In the genomic region with DNA sequence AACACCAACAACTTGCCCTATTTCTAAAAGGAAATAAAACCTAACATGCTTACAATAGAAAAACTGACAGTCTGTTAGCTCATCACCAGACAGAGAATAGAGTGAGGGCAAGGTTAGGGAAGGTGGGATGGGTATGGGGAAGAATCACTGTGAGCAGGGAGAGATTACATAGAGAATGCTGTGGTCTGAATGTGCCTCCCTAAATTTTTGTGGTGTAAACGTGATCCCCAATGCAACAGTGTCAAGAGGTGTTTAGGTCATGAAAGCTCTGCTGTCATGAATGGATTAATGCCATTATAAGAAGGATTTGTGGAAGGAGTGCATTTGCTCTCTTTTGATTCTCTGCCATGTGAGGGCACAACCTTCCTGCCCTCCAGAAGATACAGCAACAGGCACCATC, we compare ENCODE assay signal across 21 cellular contexts.
DNase-seq lines count a peak whose midpoint lies in the region; ATAC-seq and TF ChIP-seq lines count a peak whose summit lies in the region.
"Had no signal": no experiment of that assay in that cellular context is flagged by ENCODE, and none has a peak within 500 bp of the region (broad histone marks: within the 10 kb centered on the region; RNA-seq: fewer than 3 reads in every experiment).

No MANE protein-coding gene starts in this region.

- dilution Hi-C loops in mammary epithelial cell (cut with HindIII; ENCODE audit: low sequenced_read_pairs) = no loop called here

- peak; percentile 21 for DNase-seq in LHCN-M2 (ENCODE audit: low read depth)
- no peak for DNase-seq in mammary epithelial cell
- DNase-seq in nephron progenitor cell = no peak
- DNase-seq in GM10248 (ENCODE audit: extremely low spot score) = no peak
- DNase-seq in natural killer cell treated with Interleukin-12 subunit alpha and Interleukin-12 subunit beta and Interleukin-15 and Interleukin-18, amount 100 ng/mL, for 72 hours (ENCODE audit: low spot score) = no peak
- no peak for DNase-seq in NCI-H146 treated with DMSO at 0.1 percent for 48 hours (lab: John Stamatoyannopoulos, UW; ENCODE audit: unreplicated experiment)
- DNase-seq in NCI-H1694 treated with DMSO at 0.1 percent for 48 hours (lab: John Stamatoyannopoulos, UW) = no peak
- DNase-seq: activated CD4-positive, alpha-beta T cell treated with anti-CD3 and anti-CD28 coated beads for 36 hours; activated naive CD4-positive, alpha-beta T cell; activated T-cell treated with anti-CD3 and anti-CD28 coated beads, Interleukin-2, amount 50 U/mL, for 48 hours; central memory CD4-positive, alpha-beta T cell; dorsolateral prefrontal cortex; GOT3; KG1; midbrain; MV-4-11; naive thymus-derived CD8-positive, alpha-beta T cell; NCI-H187 treated with DMSO at 0.1 percent for 48 hours; NCI-H526 treated with DMSO at 0.1 percent for 48 hours; substantia nigra had no signal

- H3K27ac Mint-ChIP-seq in nephron progenitor cell = peak overlapping the region; percentile 66
- H3K27ac Mint-ChIP-seq in natural killer cell treated with Interleukin-12 subunit alpha and Interleukin-12 subunit beta and Interleukin-15 and Interleukin-18, amount 100 ng/mL, for 72 hours = no peak overlapping the region
- H3K27ac Mint-ChIP-seq: activated CD4-positive, alpha-beta T cell treated with anti-CD3 and anti-CD28 coated beads for 36 hours; naive thymus-derived CD8-positive, alpha-beta T cell had no signal

- no peak overlapping the region for H3K9ac ChIP-seq in mammary epithelial cell (ENCODE audit: insufficient read depth, low read length)

- no peak overlapping the region for H2AFZ ChIP-seq in ACC112 (ENCODE audit: low read length, unreplicated experiment)
- peak overlapping the region; percentile 34 for H2AFZ ChIP-seq in mammary epithelial cell (ENCODE audit: low read depth, low read length)

- intact Hi-C loops in mammary epithelial cell (cut with micrococcal nuclease) = loop anchor here (5.0 kb wide), 1 partner anchor 43 kb away; no protein-coding TSS in a partner anchor

- 80% methylated on average over 1 of the region's 1 CpG for WGBS in mammary epithelial cell (ENCODE audit: low coverage, missing lambda C conversion rate)

- no peaks in the 10 kb centered on the region for H3K27me3 ChIP-seq in ACC112 (ENCODE audit: insufficient read depth, low read length)
- no peaks in the 10 kb centered on the region for H3K27me3 ChIP-seq in mammary epithelial cell (ENCODE audit: insufficient read depth, low read length)
- H3K27me3 ChIP-seq: dorsolateral prefrontal cortex had no signal

- H3K4me1 Mint-ChIP-seq in nephron progenitor cell = peaks cover 41% of the 10 kb centered on the region
- no peaks in the 10 kb centered on the region for H3K4me1 Mint-ChIP-seq in natural killer cell treated with Interleukin-12 subunit alpha and Interleukin-12 subunit beta and Interleukin-15 and Interleukin-18, amount 100 ng/mL, for 72 hours (ENCODE audit: low read depth in 2 of 2)
- H3K4me1 Mint-ChIP-seq: activated CD4-positive, alpha-beta T cell treated with anti-CD3 and anti-CD28 coated beads for 36 hours; naive thymus-derived CD8-positive, alpha-beta T cell had no signal

- no peaks in the 10 kb centered on the region for H4K20me1 ChIP-seq in mammary epithelial cell (ENCODE audit: insufficient read depth, low read length)

- peaks cover 17% of the 10 kb centered on the region for H3K9me3 Mint-ChIP-seq in nephron progenitor cell
- no peaks in the 10 kb centered on the region for H3K9me3 Mint-ChIP-seq in natural killer cell treated with Interleukin-12 subunit alpha and Interleukin-12 subunit beta and Interleukin-15 and Interleukin-18, amount 100 ng/mL, for 72 hours

- TSS peak; percentile 8 for BruUV-seq in mammary epithelial cell (replicated peaks; lab: Mats Ljungman, UMichigan)

- POLR2A ChIA-PET in GM10248 (lab: Yijun Ruan, JAX) = no interaction called here

- peaks cover 4% of the 10 kb centered on the region for H3K9me3 ChIP-seq in mammary epithelial cell (replicated peaks; ENCODE audit: insufficient read depth, low read length)

- TF ChIP-seq CTCF in mammary epithelial cell (conservative IDR thresholded peaks at IDR 0.05 in 1 of 2, IDR thresholded peaks at IDR 0.05 in 1 of 2; ENCODE audit: extremely low read depth in 1 of 2, insufficient read depth in 1 of 2, low read depth in 1 of 2, low read length in 2 of 2) (no peak), nephron progenitor cell (IDR thresholded peaks at IDR 0.05) (no peak), GM10248 (IDR thresholded peaks at IDR 0.05; ENCODE audit: control extremely low read depth, extremely low read depth, low read depth, missing control alignments) (no peak)

- in situ Hi-C loops in mammary epithelial cell (cut with MboI; ENCODE audit: low sequenced_read_pairs in 2 of 2) = no loop called here

- peak overlapping the region; percentile 25 for H3K27ac ChIP-seq in ACC112 (ENCODE audit: low read depth, low read length)
- peak overlapping the region; percentile 87 for H3K27ac ChIP-seq in mammary epithelial cell (ENCODE audit: insufficient read depth, low read depth, low read length)
- H3K27ac ChIP-seq: dorsolateral prefrontal cortex had no signal

- peaks cover 12% of the 10 kb centered on the region for H3K27me3 Mint-ChIP-seq in nephron progenitor cell (ENCODE audit: low read depth, poor library complexity)
- H3K27me3 Mint-ChIP-seq in natural killer cell treated with Interleukin-12 subunit alpha and Interleukin-12 subunit beta and Interleukin-15 and Interleukin-18, amount 100 ng/mL, for 72 hours = peaks cover 3 to 6% of the 10 kb centered on the region in 2 donors
- H3K27me3 Mint-ChIP-seq: activated CD4-positive, alpha-beta T cell treated with anti-CD3 and anti-CD28 coated beads for 36 hours had no signal

- peaks cover 44% of the 10 kb centered on the region for H3K36me3 Mint-ChIP-seq in nephron progenitor cell (ENCODE audit: low read depth)
- H3K36me3 Mint-ChIP-seq in natural killer cell treated with Interleukin-12 subunit alpha and Interleukin-12 subunit beta and Interleukin-15 and Interleukin-18, amount 100 ng/mL, for 72 hours = no peaks in the 10 kb centered on the region
- H3K36me3 Mint-ChIP-seq: naive thymus-derived CD8-positive, alpha-beta T cell had no signal

- H3K36me3 ChIP-seq in ACC112 (ENCODE audit: insufficient read depth, low read length) (no peaks in the 10 kb centered on the region), mammary epithelial cell (ENCODE audit: insufficient read depth, low read length) (peaks cover 4% of the 10 kb centered on the region)

- CTCF ChIA-PET in mammary epithelial cell (lab: Charles Lee; ENCODE audit: low non-redundant PET) (no interaction called here), GM10248 (lab: Yijun Ruan, JAX) (no interaction called here)

- no peak overlapping the region for H3K4me2 ChIP-seq in mammary epithelial cell (ENCODE audit: insufficient read depth, low read depth, low read length)

- H3K4me3 ChIP-seq in ACC112 (ENCODE audit: low read depth, low read length) = no peak overlapping the region
- H3K4me3 ChIP-seq in mammary epithelial cell (replicated peaks in 1 of 3; ENCODE audit: insufficient read depth in 1 of 3, low read depth in 2 of 3, low read length in 3 of 3) = no peak overlapping the region
- H3K4me3 ChIP-seq: dorsolateral prefrontal cortex had no signal

- H3K4me3 Mint-ChIP-seq in nephron progenitor cell = no peak overlapping the region
- H3K4me3 Mint-ChIP-seq in natural killer cell treated with Interleukin-12 subunit alpha and Interleukin-12 subunit beta and Interleukin-15 and Interleukin-18, amount 100 ng/mL, for 72 hours = no peak overlapping the region
- H3K4me3 Mint-ChIP-seq: activated CD4-positive, alpha-beta T cell treated with anti-CD3 and anti-CD28 coated beads for 36 hours; naive thymus-derived CD8-positive, alpha-beta T cell had no signal

- no peaks in the 10 kb centered on the region for H3K79me2 ChIP-seq in ACC112 (ENCODE audit: control insufficient read depth, insufficient read depth, low read length, unreplicated experiment)
- H3K79me2 ChIP-seq in mammary epithelial cell (ENCODE audit: insufficient read depth, low read length) = no peaks in the 10 kb centered on the region

- H3K4me1 ChIP-seq in ACC112 (ENCODE audit: control insufficient read depth, insufficient read depth, low read length, unreplicated experiment) (peaks cover 24% of the 10 kb centered on the region), mammary epithelial cell (ENCODE audit: insufficient read depth, low read length) (peaks cover 44% of the 10 kb centered on the region)

- ATAC-seq in natural killer cell treated with Interleukin-12 subunit alpha and Interleukin-12 subunit beta and Interleukin-15 and Interleukin-18, amount 100 ng/mL, for 72 hours = no peak
- ATAC-seq: activated CD4-positive, alpha-beta T cell treated with anti-CD3 and anti-CD28 coated beads for 36 hours; naive thymus-derived CD8-positive, alpha-beta T cell had no signal
